ENCODE assay signal across 14 cellular contexts in the genomic region with DNA sequence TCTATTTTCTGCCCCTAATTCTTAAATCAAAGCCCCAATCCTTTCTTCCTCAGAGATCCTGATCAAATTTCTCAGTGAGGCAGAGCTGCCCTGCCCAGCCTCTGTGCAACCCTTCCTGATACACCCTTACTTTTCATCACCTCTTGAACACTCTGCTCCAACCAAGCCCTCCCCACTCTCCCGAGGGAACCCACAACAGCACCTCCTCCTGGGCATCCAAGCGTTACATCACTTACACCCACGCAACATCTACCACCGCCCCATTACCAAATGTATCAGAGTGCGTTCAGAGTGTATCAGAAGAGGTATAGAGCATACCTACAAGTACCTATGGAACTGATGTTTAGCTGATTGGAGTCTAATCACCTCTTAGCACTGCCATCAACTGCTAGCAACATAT.
DNase-seq lines count a peak whose midpoint lies in the region; ATAC-seq, FAIRE-seq and TF ChIP-seq lines count a peak whose summit lies in the region.
"Had no signal": no experiment of that assay in that cellular context is flagged by ENCODE, and none has a peak within 500 bp of the region (broad histone marks: within the 10 kb centered on the region; RNA-seq: fewer than 3 reads in every experiment).

No MANE protein-coding gene starts in this region.

- peak; percentile 16 for DNase-seq in DMS53 (lab: John Stamatoyannopoulos, UW)
- no peak for DNase-seq in DMS53 treated with DMSO at 0.1 percent for 48 hours (lab: John Stamatoyannopoulos, UW; ENCODE audit: unreplicated experiment)
- DNase-seq in Karpas-422: peak; percentile 48
- DNase-seq in astrocyte (ENCODE audit: low read depth): no peak
- DNase-seq in natural killer cell treated with Interleukin-12 subunit alpha and Interleukin-12 subunit beta and Interleukin-15 and Interleukin-18, amount 100 ng/mL, for 72 hours (ENCODE audit: low spot score): no peak
- no peak for DNase-seq in NCI-H146 (lab: John Stamatoyannopoulos, UW)
- DNase-seq in NCI-H1694 treated with DMSO at 0.1 percent for 48 hours (lab: John Stamatoyannopoulos, UW): no peak
- no peak for DNase-seq in sciatic nerve (ENCODE audit: low spot score)
- DNase-seq: 8988T, aorta, midbrain, T1000 had no signal

- H3K27ac ChIP-seq in Karpas-422 (ENCODE audit: low read length) (no peak overlapping the region), astrocyte (ENCODE audit: low read depth, low read length) (no peak overlapping the region)
- H3K27ac ChIP-seq: thoracic aorta had no signal

- peaks cover 18% of the 10 kb centered on the region for H3K36me3 Mint-ChIP-seq in astrocyte (ENCODE audit: low read depth, unreplicated experiment)
- peaks cover 6% of the 10 kb centered on the region for H3K36me3 Mint-ChIP-seq in natural killer cell treated with Interleukin-12 subunit alpha and Interleukin-12 subunit beta and Interleukin-15 and Interleukin-18, amount 100 ng/mL, for 72 hours

- H3K9me3 ChIP-seq in Karpas-422 (ENCODE audit: low read length) (no peaks in the 10 kb centered on the region), astrocyte (ENCODE audit: insufficient read depth, low read depth, low read length) (no peaks in the 10 kb centered on the region)
- H3K9me3 ChIP-seq: thoracic aorta had no signal

- H2AFZ ChIP-seq in Karpas-422 (ENCODE audit: low read length) (no peak overlapping the region), astrocyte (ENCODE audit: low read depth, low read length) (no peak overlapping the region)

- H3K27me3 ChIP-seq in Karpas-422 (ENCODE audit: low read length) (no peaks in the 10 kb centered on the region), astrocyte (ENCODE audit: insufficient read depth, low read length) (no peaks in the 10 kb centered on the region)

- H3K27ac Mint-ChIP-seq in astrocyte (ENCODE audit: unreplicated experiment): no peak overlapping the region
- peak overlapping the region; percentile 74 to 82 for H3K27ac Mint-ChIP-seq in natural killer cell treated with Interleukin-12 subunit alpha and Interleukin-12 subunit beta and Interleukin-15 and Interleukin-18, amount 100 ng/mL, for 72 hours

- H3K9ac ChIP-seq in Karpas-422 (ENCODE audit: low read length): no peak overlapping the region
- no peak overlapping the region for H3K9ac ChIP-seq in astrocyte (ENCODE audit: low read length)

- no peaks in the 10 kb centered on the region for H3K9me2 ChIP-seq in Karpas-422 (replicated peaks; ENCODE audit: insufficient read depth, low read length)

- intact Hi-C loops in sciatic nerve (cut with DNase I): no loop called here

- H3K4me3 Mint-ChIP-seq in astrocyte (ENCODE audit: unreplicated experiment): no peak overlapping the region
- H3K4me3 Mint-ChIP-seq in natural killer cell treated with Interleukin-12 subunit alpha and Interleukin-12 subunit beta and Interleukin-15 and Interleukin-18, amount 100 ng/mL, for 72 hours: peak overlapping the region; percentile 78

- H4K20me1 ChIP-seq in Karpas-422 (ENCODE audit: insufficient read depth, low read depth, low read length) (no peaks in the 10 kb centered on the region), astrocyte (ENCODE audit: insufficient read depth, low read length) (no peaks in the 10 kb centered on the region)

- H3K79me2 ChIP-seq in Karpas-422 (ENCODE audit: low read length) (no peaks in the 10 kb centered on the region), astrocyte (ENCODE audit: insufficient read depth, low read length) (no peaks in the 10 kb centered on the region)

- no peak for ATAC-seq in natural killer cell treated with Interleukin-12 subunit alpha and Interleukin-12 subunit beta and Interleukin-15 and Interleukin-18, amount 100 ng/mL, for 72 hours
- ATAC-seq in sciatic nerve: no peak

- peak; percentile 4 for TF ChIP-seq CTCF in astrocyte (IDR thresholded peaks at IDR 0.05; ENCODE audit: insufficient read depth, low read depth, low read length)

- H3K4me2 ChIP-seq in Karpas-422 (ENCODE audit: low read depth, low read length, poor library complexity, severe bottlenecking): no peak overlapping the region
- peak overlapping the region; percentile 56 for H3K4me2 ChIP-seq in astrocyte (ENCODE audit: low read length)

- peaks cover 2% of the 10 kb centered on the region for H3K9me3 Mint-ChIP-seq in astrocyte (ENCODE audit: unreplicated experiment)
- H3K9me3 Mint-ChIP-seq in natural killer cell treated with Interleukin-12 subunit alpha and Interleukin-12 subunit beta and Interleukin-15 and Interleukin-18, amount 100 ng/mL, for 72 hours: no peaks in the 10 kb centered on the region

- H3K27me3 Mint-ChIP-seq in astrocyte (ENCODE audit: low read depth, unreplicated experiment): no peaks in the 10 kb centered on the region
- no peaks in the 10 kb centered on the region for H3K27me3 Mint-ChIP-seq in natural killer cell treated with Interleukin-12 subunit alpha and Interleukin-12 subunit beta and Interleukin-15 and Interleukin-18, amount 100 ng/mL, for 72 hours

- no peak for FAIRE-seq in astrocyte (lab: Jason Lieb, UNC)
- FAIRE-seq: GM12892 had no signal

- H3K4me1 ChIP-seq in Karpas-422 (ENCODE audit: low read length) (peaks cover 14% of the 10 kb centered on the region), astrocyte (ENCODE audit: insufficient read depth, low read length) (peaks cover 14% of the 10 kb centered on the region)

- H3K4me1 Mint-ChIP-seq in astrocyte (ENCODE audit: low read depth, unreplicated experiment): peaks cover 16% of the 10 kb centered on the region
- H3K4me1 Mint-ChIP-seq in natural killer cell treated with Interleukin-12 subunit alpha and Interleukin-12 subunit beta and Interleukin-15 and Interleukin-18, amount 100 ng/mL, for 72 hours (ENCODE audit: low read depth in 2 of 2): peaks cover 35 to 40% of the 10 kb centered on the region in 2 donors

- no peak overlapping the region for H3K4me3 ChIP-seq in Karpas-422 (ENCODE audit: low read length)
- no peak overlapping the region for H3K4me3 ChIP-seq in astrocyte (ENCODE audit: insufficient read depth, low read depth, low read length)
- H3K4me3 ChIP-seq: thoracic aorta had no signal

- H3K36me3 ChIP-seq in Karpas-422 (ENCODE audit: insufficient read depth, low read length) (peaks cover 9% of the 10 kb centered on the region; the same call in 1 of the 2 replicates), astrocyte (ENCODE audit: insufficient read depth, low read length) (peaks cover 4% of the 10 kb centered on the region)

Comparison
In these comparisons a context has a peak if more than half of its experiments do, and no peak if none do; other contexts are left out.
1. DNase-seq: peak in DMS53 (single experiment) and Karpas-422 (single experiment); none in DMS53 treated with DMSO at 0.1 percent for 48 hours (single experiment), astrocyte (single experiment), natural killer cell treated with Interleukin-12 subunit alpha and Interleukin-12 subunit beta and Interleukin-15 and Interleukin-18, amount 100 ng/mL, for 72 hours (single experiment), NCI-H146 (single experiment), NCI-H1694 treated with DMSO at 0.1 percent for 48 hours (single experiment) and sciatic nerve (single experiment).